1 cellular context compared by ENCODE assay signal in genomic region chr22:50691521-50691920, GRCh38.
TF ChIP-seq lines count a peak whose summit lies in the region.

No MANE protein-coding gene starts in this region.

TF ChIP-seq in HepG2, 621 proteins besides CTCF, POLR2A, EP300 and RAD21 (continued from another document):
- no peak for TF ChIP-seq HHEX (CRISPR knock-in tag; IDR thresholded peaks at IDR 0.05)
- TF ChIP-seq SMC3 (IDR thresholded peaks at IDR 0.05; ENCODE audit: low read length) = peak; percentile 94
- TF ChIP-seq ZNF629 (CRISPR knock-in tag; conservative IDR thresholded peaks at IDR 0.05) = no peak
- no peak for TF ChIP-seq ZEB1 (IDR thresholded peaks at IDR 0.05; ENCODE audit: insufficient replicate concordance, low read depth)
- TF ChIP-seq ZNF670 (CRISPR knock-in tag; IDR thresholded peaks at IDR 0.05; ENCODE audit: borderline replicate concordance) = no peak
- no peak for TF ChIP-seq ARNT2 (CRISPR knock-in tag; IDR thresholded peaks at IDR 0.05; ENCODE audit: low read depth)
- no peak for TF ChIP-seq PRDM15 (CRISPR knock-in tag; IDR thresholded peaks at IDR 0.05)
- peak in 1 of 2 experiments; percentile 22; a peak in 1 of 4 replicates for TF ChIP-seq HMGXB4 (CRISPR knock-in tag; IDR thresholded peaks at IDR 0.05; ENCODE audit: borderline replicate concordance in 1 of 2, low read depth in 1 of 2)
- TF ChIP-seq ZNF160 (CRISPR knock-in tag; IDR thresholded peaks at IDR 0.05) = no peak
- no peak for TF ChIP-seq ZNF205 (CRISPR knock-in tag; IDR thresholded peaks at IDR 0.05)
- TF ChIP-seq STAG1 (CRISPR knock-in tag; IDR thresholded peaks at IDR 0.05) = peak; percentile 87
- TF ChIP-seq SAP130 (CRISPR knock-in tag; IDR thresholded peaks at IDR 0.05; ENCODE audit: low read depth) = peak; percentile 26; the same call in 1 of the 2 replicates
